10 cellular contexts compared by ENCODE assay signal in the genomic region with DNA sequence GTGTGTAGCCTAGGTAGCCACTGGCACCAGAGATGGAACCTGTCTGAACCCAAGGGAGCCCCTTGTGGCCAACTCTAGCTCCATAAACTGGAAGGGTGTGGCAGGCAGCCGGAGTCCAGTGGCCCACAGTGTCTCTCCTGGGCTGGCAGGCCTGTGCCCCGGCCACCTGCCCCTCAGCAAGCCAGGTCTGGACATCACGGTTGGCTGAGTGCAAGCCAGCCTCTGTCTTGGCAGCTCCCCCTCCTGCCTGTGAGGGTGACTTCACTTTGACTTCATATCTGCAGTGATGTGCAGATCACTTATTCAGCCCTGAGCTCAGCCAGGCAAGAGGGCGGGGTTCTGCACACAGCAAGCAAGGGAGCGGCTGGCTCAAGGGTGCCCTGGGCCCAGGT. TPM values are rescaled to one million over a fixed set of nuclear protein-coding genes. Genes with fewer than 3 reads are reported as not detected.
A peak's percentile ranks its signal among the peaks of the same experiment; 100 is the strongest.
DNase-seq lines count a peak whose midpoint lies in the region; ATAC-seq and TF ChIP-seq lines count a peak whose summit lies in the region.
"Had no signal": no experiment of that assay in that cellular context is flagged by ENCODE, and none has a peak within 500 bp of the region (broad histone marks: within the 10 kb centered on the region; RNA-seq: fewer than 3 reads in every experiment).

No MANE protein-coding gene starts in this region.

- WGBS in tibial nerve, 2 donors: 70 to 86% methylated on average over 4 of the region's 5 CpGs
- WGBS in prostate gland: 100% methylated on average over 2 of the region's 5 CpGs

- H3K9me3 ChIP-seq in A673 (ENCODE audit: low read depth, low read length, poor library complexity, severe bottlenecking) (no peaks in the 10 kb centered on the region), tibial nerve (no peaks in the 10 kb centered on the region), prostate gland (no peaks in the 10 kb centered on the region)

- CTCF ChIA-PET in A673 (lab: Charles Lee): interaction anchor here (0.7 kb wide), 1 partner anchor 194 kb away, joined by 3 read pairs; no protein-coding TSS in a partner anchor

- intact Hi-C loops in A673 (cut with micrococcal nuclease; ENCODE audit: unreplicated experiment) (no loop called here), prostate gland (cut with DNase I) (no loop called here)

- ATAC-seq in HG02884 (IDR thresholded peaks at IDR 0.05; ENCODE audit: unreplicated experiment): no peak

- POLR2A ChIA-PET in A673 (lab: Charles Lee; ENCODE audit: low non-redundant PET): no interaction called here

- H3K4me1 ChIP-seq in A673 (ENCODE audit: insufficient read depth, low read length, poor library complexity, severe bottlenecking) (peaks cover 10% of the 10 kb centered on the region), tibial nerve (peaks cover 0 to 28% (median 2%) of the 10 kb centered on the region in 4 donors), prostate gland (replicated peaks) (no peaks in the 10 kb centered on the region)

- TF ChIP-seq CTCF in A673 (conservative IDR thresholded peaks at IDR 0.05; ENCODE audit: low read depth, low read length) (peak; percentile 48), GM10266 (IDR thresholded peaks at IDR 0.05; ENCODE audit: control insufficient read depth, insufficient read depth, low read depth, missing control alignments) (no peak), epithelial cell of proximal tubule (conservative IDR thresholded peaks at IDR 0.05; ENCODE audit: low read depth, low read length) (peak; percentile 33), tibial nerve (IDR thresholded peaks at IDR 0.05) (no peak), prostate gland (IDR thresholded peaks at IDR 0.05) (no peak)

- H3K36me3 ChIP-seq in A673 (ENCODE audit: insufficient read depth, low read length, poor library complexity, severe bottlenecking): no peaks in the 10 kb centered on the region
- no peaks in the 10 kb centered on the region for H3K36me3 ChIP-seq in tibial nerve
- H3K36me3 ChIP-seq in prostate gland: no peaks in the 10 kb centered on the region

- H3K4me3 ChIP-seq in A673 (ENCODE audit: low read depth, low read length, poor library complexity, severe bottlenecking): no peak overlapping the region
- no peak overlapping the region for H3K4me3 ChIP-seq in epithelial cell of proximal tubule (ENCODE audit: low read depth, low read length)
- H3K4me3 ChIP-seq in tibial nerve: no peak overlapping the region
- no peak overlapping the region for H3K4me3 ChIP-seq in prostate gland

- H3K27ac ChIP-seq in A673 (ENCODE audit: low read depth, low read length, poor library complexity, severe bottlenecking) (no peak overlapping the region), tibial nerve (no peak overlapping the region), prostate gland (no peak overlapping the region)

- no TSS peak for BruUV-seq in A673 (replicated peaks; lab: Mats Ljungman, UMichigan)

- TF ChIP-seq EP300 in tibial nerve (IDR thresholded peaks at IDR 0.05): no peak

- no peak for DNase-seq in A673 (ENCODE audit: low spot score)
- peak; percentile 58 for DNase-seq in GM10266 (ENCODE audit: extremely low spot score)
- DNase-seq in NCI-H510A treated with DMSO at 0.1 percent for 48 hours (lab: John Stamatoyannopoulos, UW): peak; percentile 30
- DNase-seq in epithelial cell of proximal tubule (ENCODE audit: low read depth): no peak
- no peak for DNase-seq in tibial nerve (ENCODE audit: low spot score in 2 of 2)
- no peak for DNase-seq in COR-L47 (lab: John Stamatoyannopoulos, UW)
- DNase-seq in prostate gland (ENCODE audit: low spot score): no peak
- DNase-seq: GDM1; stimulated activated CD8-positive, alpha-beta memory T cell treated with anti-CD3 and anti-CD28 coated beads, Interleukin-4, amount 100 ng/mL, for 48 hours had no signal

- peaks cover 3% of the 10 kb centered on the region for H3K27me3 ChIP-seq in A673 (replicated peaks; ENCODE audit: insufficient read depth, low read depth, low read length, poor library complexity)
- H3K27me3 ChIP-seq in tibial nerve: peaks cover 0 to 61% of the 10 kb centered on the region in 2 donors
- peaks cover 7% of the 10 kb centered on the region for H3K27me3 ChIP-seq in prostate gland (replicated peaks; ENCODE audit: insufficient read depth)

- TF ChIP-seq POLR2A in tibial nerve (IDR thresholded peaks at IDR 0.05) (no peak), prostate gland (IDR thresholded peaks at IDR 0.05) (no peak)

RNA-seq across cellular contexts. Expression of gene RET, which starts 1.3 kb away (rescaled TPM):
- 68.0 and 70.1 TPM in 2 replicates for total RNA-seq in A673 (2021)
- 0.07 and 1.2 TPM in 2 replicates for total RNA-seq in epithelial cell of proximal tubule
- 1 to 10 TPM in 2 of 4 donors, under 1 TPM in 2; 0.20 to 8.5 (median 0.70) TPM for total RNA-seq in tibial nerve
- 1 to 10 TPM; 3.6 to 8.7 TPM for total RNA-seq in prostate gland

Comparison
In these comparisons a context has a peak if more than half of its experiments do, and no peak if none do; other contexts are left out.
1. DNase-seq: peak in GM10266 (single experiment) and NCI-H510A treated with DMSO at 0.1 percent for 48 hours (single experiment); none in A673 (single experiment), epithelial cell of proximal tubule (single experiment), tibial nerve (0 of 2), COR-L47 (single experiment) and prostate gland (single experiment).
2. CTCF ChIP-seq: peak in A673 (single experiment) and epithelial cell of proximal tubule (single experiment); none in GM10266 (single experiment), tibial nerve (0 of 5) and prostate gland (0 of 4).